In the genomic region with DNA sequence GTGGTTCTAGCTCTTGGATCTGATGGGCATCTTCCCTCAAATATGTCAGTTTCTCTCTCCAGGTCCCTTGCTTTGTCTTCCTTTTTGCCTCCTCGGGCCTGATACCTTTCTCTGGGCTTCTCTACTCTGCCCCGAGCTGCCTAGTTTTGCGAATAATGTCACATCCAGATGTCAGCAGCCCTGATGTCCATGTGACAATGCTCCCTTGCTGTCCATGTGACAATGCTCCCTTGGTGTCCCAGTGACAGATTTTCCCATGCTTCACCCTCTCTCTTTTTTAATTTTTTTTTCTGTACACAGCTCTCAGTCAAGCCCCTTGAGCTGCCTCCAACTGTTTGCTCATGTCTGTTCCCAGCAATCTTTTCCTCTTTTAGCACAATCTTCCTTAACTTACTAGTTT, we compare ENCODE assay signal across 18 cellular contexts. TPM values are rescaled to one million over a fixed set of nuclear protein-coding genes. Genes with fewer than 3 reads are reported as not detected.
A peak's percentile ranks its signal among the peaks of the same experiment; 100 is the strongest.
DNase-seq lines count a peak whose midpoint lies in the region; ATAC-seq and TF ChIP-seq lines count a peak whose summit lies in the region.
"Had no signal": no experiment of that assay in that cellular context is flagged by ENCODE, and none has a peak within 500 bp of the region (broad histone marks: within the 10 kb centered on the region; RNA-seq: fewer than 3 reads in every experiment).

No MANE protein-coding gene starts in this region.

- H3K9me3 ChIP-seq in cardiac muscle cell (ENCODE audit: low read depth) (no peaks in the 10 kb centered on the region), esophagus (ENCODE audit: control insufficient read depth in 2 of 2, insufficient read depth in 1 of 2, low read depth in 1 of 2, low read length in 1 of 2) (no peaks in the 10 kb centered on the region), uterus (no peaks in the 10 kb centered on the region)
- H3K9me3 ChIP-seq: SJSA1 had no signal

- no peaks in the 10 kb centered on the region for H3K36me3 ChIP-seq in cardiac muscle cell
- H3K36me3 ChIP-seq in esophagus (ENCODE audit: control insufficient read depth in 2 of 2, insufficient read depth in 2 of 2, low read length in 1 of 2): peaks cover 3 to 9% of the 10 kb centered on the region in 2 donors
- no peaks in the 10 kb centered on the region for H3K36me3 ChIP-seq in uterus

- TF ChIP-seq CTCF in cardiac muscle cell (IDR thresholded peaks at IDR 0.05; ENCODE audit: low read depth, low read length) (no peak), neural crest cell (conservative IDR thresholded peaks at IDR 0.05) (no peak), uterus (IDR thresholded peaks at IDR 0.05) (no peak)

- peaks cover 45% of the 10 kb centered on the region for H3K4me1 ChIP-seq in cardiac muscle cell (ENCODE audit: low read depth)
- H3K4me1 ChIP-seq in esophagus (ENCODE audit: control insufficient read depth in 2 of 2, insufficient read depth in 2 of 2, low read length in 1 of 2): peaks cover 8 to 18% of the 10 kb centered on the region in 2 donors
- peaks cover 17 to 19% of the 10 kb centered on the region in 2 donors for H3K4me1 ChIP-seq in uterus

- H3K27me3 ChIP-seq in cardiac muscle cell (no peaks in the 10 kb centered on the region), esophagus (ENCODE audit: control insufficient read depth in 1 of 2, insufficient read depth in 2 of 2, low read length in 2 of 2) (no peaks in the 10 kb centered on the region), uterus (no peaks in the 10 kb centered on the region)
- H3K27me3 ChIP-seq: SJSA1 had no signal

- 81 to 84% methylated on average over 3 of the region's 3 CpGs for WGBS in esophagus, 2 donors

- H3K27ac ChIP-seq in cardiac muscle cell (peak overlapping the region; percentile 6), esophagus (ENCODE audit: low read depth in 2 of 2, low read length in 1 of 2) (peak overlapping the region; percentile 26 to 59), uterus (peak overlapping the region; percentile 97 to 99)
- H3K27ac ChIP-seq: SJSA1 had no signal

- H3K27me3 Mint-ChIP-seq in neural crest cell (ENCODE audit: low read depth): no peaks in the 10 kb centered on the region
- H3K27me3 Mint-ChIP-seq: activated CD4-positive, alpha-beta T cell treated with anti-CD3 and anti-CD28 coated beads, Interleukin-2, amount 10 ng/mL, durations not matched to agents 24 days and 14 days; stimulated activated naive B cell treated with anti-CD40 and anti-IgM and Interleukin-4, amounts not matched to agents 10 μg/mL and 1 μg/mL and 100 μg/mL, for 72 hours had no signal

- no peaks in the 10 kb centered on the region for H3K36me3 Mint-ChIP-seq in neural crest cell (ENCODE audit: low read depth)

- no peak for DNase-seq in cardiac muscle cell (ENCODE audit: low read depth in 1 of 2, low spot score in 1 of 2)
- no peak for DNase-seq in left ventricle myocardium superior
- no peak for DNase-seq in neural crest cell (ENCODE audit: low read depth, low spot score)
- no peak for DNase-seq in uterus
- no peak for DNase-seq in activated gamma-delta T cell (lab: John Stamatoyannopoulos, UW)
- DNase-seq: activated CD4-positive, alpha-beta T cell treated with anti-CD3 and anti-CD28 coated beads, Interleukin-2, amount 10 ng/mL, durations not matched to agents 24 days and 14 days; activated T-cell treated with anti-CD3 and anti-CD28 coated beads, Interleukin-2, amount 50 U/mL, for 1 hour; amniotic stem cell; COR-L47; GF-D8; NCI-H1436; NCI-H226; stimulated activated naive B cell treated with anti-CD40 and anti-IgM and Interleukin-4, amounts not matched to agents 10 μg/mL and 1 μg/mL and 100 μg/mL, for 72 hours had no signal

- no peak for ATAC-seq in left ventricle myocardium superior
- no peak for ATAC-seq in HG03025 (IDR thresholded peaks at IDR 0.05; ENCODE audit: low FRiP score, unreplicated experiment)
- no peak for ATAC-seq in SK-N-SH treated with all-trans-retinoic acid at 6 μM for 48 hours
- ATAC-seq: left lobe of liver; stimulated activated naive B cell treated with anti-CD40 and anti-IgM and Interleukin-4, amounts not matched to agents 10 μg/mL and 1 μg/mL and 100 μg/mL, for 72 hours had no signal

- TF ChIP-seq POLR2A in uterus (IDR thresholded peaks at IDR 0.05): no peak

- H3K4me3 ChIP-seq in cardiac muscle cell (no peak overlapping the region), esophagus (ENCODE audit: low read depth in 1 of 2, low read length in 2 of 2) (no peak overlapping the region), uterus (no peak overlapping the region)
- H3K4me3 ChIP-seq: SJSA1 had no signal

- peaks cover 25% of the 10 kb centered on the region for H3K4me1 Mint-ChIP-seq in neural crest cell

- intact Hi-C loops in left ventricle myocardium superior (cut with micrococcal nuclease): no loop called here
- intact Hi-C loops in uterus (cut with DNase I; ENCODE audit: low total_unique reads): no loop called here

- H3K27ac Mint-ChIP-seq in neural crest cell (ENCODE audit: unreplicated experiment): peak overlapping the region; percentile 48
- H3K27ac Mint-ChIP-seq: activated CD4-positive, alpha-beta T cell treated with anti-CD3 and anti-CD28 coated beads, Interleukin-2, amount 10 ng/mL, durations not matched to agents 24 days and 14 days; stimulated activated naive B cell treated with anti-CD40 and anti-IgM and Interleukin-4, amounts not matched to agents 10 μg/mL and 1 μg/mL and 100 μg/mL, for 72 hours had no signal

- no peak overlapping the region for H3K4me3 Mint-ChIP-seq in neural crest cell
- H3K4me3 Mint-ChIP-seq: activated CD4-positive, alpha-beta T cell treated with anti-CD3 and anti-CD28 coated beads, Interleukin-2, amount 10 ng/mL, durations not matched to agents 24 days and 14 days; stimulated activated naive B cell treated with anti-CD40 and anti-IgM and Interleukin-4, amounts not matched to agents 10 μg/mL and 1 μg/mL and 100 μg/mL, for 72 hours had no signal

- H3K9me3 Mint-ChIP-seq in neural crest cell: no peaks in the 10 kb centered on the region
- H3K9me3 Mint-ChIP-seq: activated CD4-positive, alpha-beta T cell treated with anti-CD3 and anti-CD28 coated beads, Interleukin-2, amount 10 ng/mL, durations not matched to agents 24 days and 14 days; stimulated activated naive B cell treated with anti-CD40 and anti-IgM and Interleukin-4, amounts not matched to agents 10 μg/mL and 1 μg/mL and 100 μg/mL, for 72 hours had no signal

TF ChIP-seq in SK-N-SH treated with all-trans-retinoic acid at 6 μM for 48 hours, 23 proteins besides CTCF, POLR2A, EP300 and RAD21:
- no peak for TF ChIP-seq ZNF565 (CRISPR knock-in tag; conservative IDR thresholded peaks at IDR 0.05; ENCODE audit: low read depth)
- no peak for TF ChIP-seq ESRRG (CRISPR knock-in tag; IDR thresholded peaks at IDR 0.05)
- no peak for TF ChIP-seq OSR1 (CRISPR knock-in tag; IDR thresholded peaks at IDR 0.05)
- no peak for TF ChIP-seq ZFP3 (CRISPR knock-in tag; IDR thresholded peaks at IDR 0.05)

RNA-seq across cellular contexts. Expression of gene TRAF3IP2, which starts 6.4 kb away (rescaled TPM):
- total RNA-seq in cardiac muscle cell (19.0 and 28.9 TPM in 2 replicates), left ventricle myocardium superior (9.7 TPM), neural crest cell (1.8 and 2.4 TPM in 2 replicates), uterus (10 to 100 TPM; 17.2 to 64.4 (median 25.4) TPM)
- polyA plus RNA-seq in cardiac muscle cell (15.2 and 20.8 TPM in 2 replicates), esophagus (10 to 100 TPM; 34.9 to 36.6 TPM)

Comparison
In these comparisons a context has a peak if more than half of its experiments do, and no peak if none do; other contexts are left out.
1. H3K27ac ChIP-seq: peak in every context shown above with its lines; median percentile 98 in uterus; 42 in esophagus; 6 in cardiac muscle cell.